6 cellular contexts compared by ENCODE assay signal in genomic region chr17:7221281-7222092, GRCh38. TPM values are rescaled to one million over a fixed set of nuclear protein-coding genes. Genes with fewer than 3 reads are reported as not detected.
DNase-seq lines count a peak whose midpoint lies in the region; ATAC-seq and TF ChIP-seq lines count a peak whose summit lies in the region.

No MANE protein-coding gene starts in this region.

- 87% methylated on average over 10 of the region's 10 CpGs for WGBS in thymus

- H3K9me3 ChIP-seq in thymus (ENCODE audit: control insufficient read depth) = no peaks in the 10 kb centered on the region

- peaks cover 15% of the 10 kb centered on the region for H3K36me3 Mint-ChIP-seq in activated T-cell treated with anti-CD3 and anti-CD28 coated beads, Interleukin-2, amount 50 U/mL, for 4 hours (ENCODE audit: insufficient read depth)

- H3K4me3 ChIP-seq in fibroblast of the aortic adventitia (ENCODE audit: low read depth, low read length) (peak overlapping the region; percentile 81), thymus (ENCODE audit: low read length) (no peak overlapping the region)

- no peaks in the 10 kb centered on the region for H3K9me3 Mint-ChIP-seq in activated T-cell treated with anti-CD3 and anti-CD28 coated beads, Interleukin-2, amount 50 U/mL, for 4 hours

- peaks cover 32% of the 10 kb centered on the region for H3K4me1 ChIP-seq in thymus (ENCODE audit: control insufficient read depth, insufficient read depth, low read length)

- TF ChIP-seq CTCF in fibroblast of the aortic adventitia (IDR thresholded peaks at IDR 0.05; ENCODE audit: insufficient read depth, low read length) = no peak

- H3K4me1 Mint-ChIP-seq in activated T-cell treated with anti-CD3 and anti-CD28 coated beads, Interleukin-2, amount 50 U/mL, for 4 hours (ENCODE audit: low read depth) = peaks cover 40% of the 10 kb centered on the region

- peak overlapping the region; percentile 3 for H3K27ac ChIP-seq in thymus (ENCODE audit: low read depth)

- no peaks in the 10 kb centered on the region for H3K27me3 ChIP-seq in thymus (ENCODE audit: control insufficient read depth, insufficient read depth)

- H3K27me3 Mint-ChIP-seq in activated T-cell treated with anti-CD3 and anti-CD28 coated beads, Interleukin-2, amount 50 U/mL, for 4 hours (ENCODE audit: low read depth) = no peaks in the 10 kb centered on the region

- H3K4me3 Mint-ChIP-seq in activated T-cell treated with anti-CD3 and anti-CD28 coated beads, Interleukin-2, amount 50 U/mL, for 4 hours = peak overlapping the region; percentile 94

- DNase-seq in activated T-cell treated with anti-CD3 and anti-CD28 coated beads, Interleukin-2, amount 50 U/mL, for 4 hours = no peak
- DNase-seq in activated T-cell treated with anti-CD3 and anti-CD28 coated beads for 4 hours (no peak), fibroblast of the aortic adventitia (ENCODE audit: low read depth) (no peak), EL (no peak), NCI-H2081 (lab: John Stamatoyannopoulos, UW) (no peak)

- ATAC-seq in activated T-cell treated with anti-CD3 and anti-CD28 coated beads, Interleukin-2, amount 50 U/mL, for 4 hours = no peak

- peaks cover 47% of the 10 kb centered on the region for H3K36me3 ChIP-seq in thymus (ENCODE audit: control insufficient read depth, insufficient read depth)

RNA-seq across cellular contexts. Expression of gene ACADVL, which starts 1.7 kb away (rescaled TPM):
- 100 to 1,000 TPM; 161 to 222 (median 174) TPM for total RNA-seq in activated T-cell treated with anti-CD3 and anti-CD28 coated beads, Interleukin-2, amount 50 U/mL, for 4 hours
- total RNA-seq in fibroblast of the aortic adventitia (ENCODE audit: low replicate concordance) = 136 and 210 TPM in 2 replicates
- 990 TPM for polyA plus RNA-seq in thymus

RNA-seq across cellular contexts. Expression of gene DLG4, which starts 1.9 kb away (rescaled TPM):
- 1 to 10 TPM; 4.2 to 6.5 (median 5.7) TPM for total RNA-seq in activated T-cell treated with anti-CD3 and anti-CD28 coated beads, Interleukin-2, amount 50 U/mL, for 4 hours
- 2.9 and 11.9 TPM in 2 replicates for total RNA-seq in fibroblast of the aortic adventitia (ENCODE audit: low replicate concordance)
- 15.1 TPM for polyA plus RNA-seq in thymus

RNA-seq across cellular contexts. Expression of gene DVL2, which starts 12.8 kb away (rescaled TPM):
- 10 to 100 TPM; 62.9 to 65.3 (median 63.2) TPM for total RNA-seq in activated T-cell treated with anti-CD3 and anti-CD28 coated beads, Interleukin-2, amount 50 U/mL, for 4 hours
- total RNA-seq in fibroblast of the aortic adventitia (ENCODE audit: low replicate concordance) = 67.7 and 102 TPM in 2 replicates
- 26.6 TPM for polyA plus RNA-seq in thymus

RNA-seq across cellular contexts. Expression of gene PHF23, which starts 17.8 kb away (rescaled TPM):
- 10 to 100 TPM; 42.6 to 47.6 (median 43.0) TPM for total RNA-seq in activated T-cell treated with anti-CD3 and anti-CD28 coated beads, Interleukin-2, amount 50 U/mL, for 4 hours
- 26.7 and 40.3 TPM in 2 replicates for total RNA-seq in fibroblast of the aortic adventitia (ENCODE audit: low replicate concordance)
- 47.5 TPM for polyA plus RNA-seq in thymus

RNA-seq across cellular contexts. Expression of gene GABARAP, which starts 20.8 kb away (rescaled TPM):
- 100 to 1,000 TPM; 114 to 136 (median 133) TPM for total RNA-seq in activated T-cell treated with anti-CD3 and anti-CD28 coated beads, Interleukin-2, amount 50 U/mL, for 4 hours
- 293 and 420 TPM in 2 replicates for total RNA-seq in fibroblast of the aortic adventitia (ENCODE audit: low replicate concordance)
- 846 TPM for polyA plus RNA-seq in thymus
